In genomic region chr4:69169171-69169570, GRCh38 we compare ENCODE assay signal across 7 cellular contexts. TPM values are rescaled to one million over a fixed set of nuclear protein-coding genes. Genes with fewer than 3 reads are reported as not detected.
"Had no signal": no experiment of that assay in that cellular context is flagged by ENCODE, and none has a peak within 500 bp of the region (broad histone marks: within the 10 kb centered on the region; RNA-seq: fewer than 3 reads in every experiment).

No MANE protein-coding gene starts in this region.

RNA-seq across cellular contexts. Expression of gene UGT2B11, which starts 45.4 kb away (rescaled TPM):
- total RNA-seq: GM23248, GM23338, H1, H4, H7, H9, HFFc6 had no signal
- polyA plus RNA-seq: GM23248, GM23338, H1 had no signal
